Comparison of ENCODE assay signal across 10 cellular contexts in the genomic region with DNA sequence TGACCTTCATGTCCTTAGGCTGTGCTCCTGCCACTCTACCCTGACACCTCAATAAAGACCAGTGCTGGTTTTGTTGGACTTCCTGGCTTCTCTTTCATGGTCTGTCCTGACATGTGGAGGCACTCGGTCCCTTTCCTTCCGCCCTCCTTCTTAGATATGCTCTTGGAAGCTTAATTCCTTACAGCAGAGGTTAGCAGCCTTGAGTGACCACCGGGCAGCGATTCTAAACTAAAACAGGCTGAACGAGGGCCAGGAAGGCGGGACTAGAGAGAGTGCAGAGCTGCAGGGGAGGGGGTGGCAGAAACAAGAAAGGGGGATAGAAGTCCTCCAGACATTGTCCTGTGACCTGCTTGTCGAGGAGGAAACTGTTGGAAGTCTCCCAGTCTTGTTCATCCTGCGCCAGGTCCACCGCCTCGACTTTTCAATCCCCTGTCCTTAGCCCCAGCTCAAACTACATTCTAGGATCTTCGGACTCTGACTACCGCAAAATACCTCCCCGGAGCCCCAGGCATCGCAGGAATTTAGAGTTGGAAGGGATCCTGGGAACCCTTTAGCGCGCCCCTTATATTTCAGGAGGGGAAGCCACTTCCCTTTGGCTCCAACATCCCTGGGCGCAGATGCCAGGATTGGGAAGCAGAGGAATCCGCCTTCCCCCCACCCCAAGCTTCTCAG. TPM values are rescaled to one million over a fixed set of nuclear protein-coding genes. Genes with fewer than 3 reads are reported as not detected.
DNase-seq lines count a peak whose midpoint lies in the region; ATAC-seq, FAIRE-seq and TF ChIP-seq lines count a peak whose summit lies in the region.
"Had no signal": no experiment of that assay in that cellular context is flagged by ENCODE, and none has a peak within 500 bp of the region (broad histone marks: within the 10 kb centered on the region; RNA-seq: fewer than 3 reads in every experiment).

No MANE protein-coding gene starts in this region.

- no peak for DNase-seq in activated CD4-positive, alpha-beta T cell treated with anti-CD3 and anti-CD28 coated beads, Interleukin-2, amount 10 ng/mL, durations not matched to agents 24 days and 14 days
- no peak for DNase-seq in activated CD4-positive, alpha-beta T cell treated with anti-CD3 and anti-CD28 coated beads, Interleukin-2, amount 50 U/mL, for 1 hour
- no peak for DNase-seq in K562 (ENCODE audit: extremely low read depth in 1 of 4, low spot score in 3 of 4)
- peak; percentile 18 for DNase-seq in mesendoderm
- DNase-seq in thoracic aorta (ENCODE audit: low spot score) = no peak
- no peak for DNase-seq in NCI-H2107 treated with DMSO at 0.1 percent for 48 hours (lab: John Stamatoyannopoulos, UW; ENCODE audit: unreplicated experiment)
- DNase-seq in left colon = no peak

- H3K4ac ChIP-seq in mesendoderm (ENCODE audit: low read depth, low read length) = no peak overlapping the region

- POLR2A ChIA-PET in K562 (lab: Yijun Ruan, JAX) = interaction anchor here (0.7 to 2.2 kb wide), 3 partner anchors 11 to 65 kb away, joined by 3 to 9 read pairs (median 3); partner anchors contain the start of gene RUSF1

- no peaks in the 10 kb centered on the region for H3K9me1 ChIP-seq in K562 (ENCODE audit: control insufficient read depth, insufficient read depth, low read length)

- H3K4me3 Mint-ChIP-seq in activated CD4-positive, alpha-beta T cell treated with anti-CD3 and anti-CD28 coated beads, Interleukin-2, amount 10 ng/mL, durations not matched to agents 24 days and 14 days = peak overlapping the region; percentile 39

- H3K23ac ChIP-seq in mesendoderm (ENCODE audit: low read length) = no peak overlapping the region

- H3K79me1 ChIP-seq in mesendoderm (ENCODE audit: low read length) = no peaks in the 10 kb centered on the region

- H4K8ac ChIP-seq in mesendoderm (ENCODE audit: low read depth, low read length) = no peak overlapping the region

- H3K27me3 ChIP-seq in K562 (ENCODE audit: control insufficient read depth in 2 of 2, insufficient read depth in 2 of 2, low read length in 2 of 2) (no peaks in the 10 kb centered on the region), mesendoderm (ENCODE audit: insufficient read depth, low read length, poor library complexity) (peaks cover 11% of the 10 kb centered on the region), thoracic aorta (replicated peaks; ENCODE audit: insufficient read depth) (no peaks in the 10 kb centered on the region)

- H3K27ac ChIP-seq in K562 (ENCODE audit: extremely low read depth, low read depth, low read length) (peak overlapping the region; percentile 44), mesendoderm (ENCODE audit: low read depth, low read length) (no peak overlapping the region), thoracic aorta (no peak overlapping the region)

- H2BK5ac ChIP-seq in mesendoderm (ENCODE audit: low read length) = no peak overlapping the region

- intact Hi-C loops in activated CD4-positive, alpha-beta T cell treated with anti-CD3 and anti-CD28 coated beads, Interleukin-2, amount 10 ng/mL, durations not matched to agents 24 days and 14 days (cut with micrococcal nuclease) = no loop called here
- intact Hi-C loops in K562 (cut with micrococcal nuclease) = no loop called here
- intact Hi-C loops in left colon (cut with DNase I, micrococcal nuclease) = no loop called here

- peak overlapping the region; percentile 79 for H2AFZ ChIP-seq in K562 (ENCODE audit: low read depth, low read length)

- no peak overlapping the region for H3K18ac ChIP-seq in mesendoderm (ENCODE audit: low read length)

- H3K9ac ChIP-seq in K562 (ENCODE audit: insufficient read depth in 1 of 2, low read depth in 2 of 2, low read length in 2 of 2) = peak overlapping the region; percentile 32 to 63; a peak in 3 of 4 replicates
- H3K9ac ChIP-seq in mesendoderm (ENCODE audit: low read length) = peak overlapping the region; percentile 44

- BruUV-seq in K562 (replicated peaks; lab: Mats Ljungman, UMichigan) = TSS peak; percentile 65

- peaks cover 22% of the 10 kb centered on the region for H3K27me3 Mint-ChIP-seq in activated CD4-positive, alpha-beta T cell treated with anti-CD3 and anti-CD28 coated beads, Interleukin-2, amount 10 ng/mL, durations not matched to agents 24 days and 14 days

- no peak for TF ChIP-seq EP300 in K562 (IDR thresholded peaks at IDR 0.05; ENCODE audit: low read length)

- H3K4me3 ChIP-seq in K562 = peak overlapping the region; percentile 28; the same call in 1 of the 2 replicates
- H3K4me3 ChIP-seq in mesendoderm (ENCODE audit: low read length) = peak overlapping the region; percentile 24
- H3K4me3 ChIP-seq in thoracic aorta = peak overlapping the region; percentile 69

- H3K9me3 ChIP-seq in K562 (replicated peaks; ENCODE audit: control insufficient read depth, insufficient read depth, low read depth, low read length) (0 out of 2 replicates have a peak, but pooled peaks cover 1% of the 10 kb centered on the region), thoracic aorta (no peaks in the 10 kb centered on the region)

- H3K36me3 Mint-ChIP-seq in activated CD4-positive, alpha-beta T cell treated with anti-CD3 and anti-CD28 coated beads, Interleukin-2, amount 10 ng/mL, durations not matched to agents 24 days and 14 days (ENCODE audit: low read depth) = no peaks in the 10 kb centered on the region

- CTCF ChIA-PET in K562 (lab: Yijun Ruan, JAX; ENCODE audit: low intra/inter-chr PET ratio) = no interaction called here

- H3K56ac ChIP-seq in mesendoderm (ENCODE audit: low read length) = peak overlapping the region; percentile 67

- TF ChIP-seq CTCF in K562 (IDR thresholded peaks at IDR 0.05 in 2 of 3, conservative IDR thresholded peaks at IDR 0.05 in 1 of 3; ENCODE audit: insufficient read depth in 2 of 3, low read depth in 1 of 3, low read length in 3 of 3) (no peak), thoracic aorta (IDR thresholded peaks at IDR 0.05) (no peak)

- no peaks in the 10 kb centered on the region for H3K9me3 Mint-ChIP-seq in activated CD4-positive, alpha-beta T cell treated with anti-CD3 and anti-CD28 coated beads, Interleukin-2, amount 10 ng/mL, durations not matched to agents 24 days and 14 days

- H2BK120ac ChIP-seq in mesendoderm (ENCODE audit: low read depth, low read length) = no peak overlapping the region

- 68% methylated on average over 18 of the region's 18 CpGs for WGBS in K562 (ENCODE audit: insufficient coverage, low coverage, missing lambda C conversion rate)
- no CpG with 5 or more reads among the region's 18 CpGs for WGBS in mesendoderm (ENCODE audit: extremely low coverage, insufficient coverage, low lambda C conversion rate)

- no peaks in the 10 kb centered on the region for H3K79me2 ChIP-seq in K562 (ENCODE audit: control insufficient read depth, insufficient read depth, low read length)
- no peaks in the 10 kb centered on the region for H3K79me2 ChIP-seq in mesendoderm (ENCODE audit: control insufficient read depth, insufficient read depth, low read length)

- H3K36me3 ChIP-seq in K562 (ENCODE audit: control insufficient read depth, insufficient read depth, low read length) = no peaks in the 10 kb centered on the region
- H3K36me3 ChIP-seq in mesendoderm (ENCODE audit: control insufficient read depth, insufficient read depth, low read length) = no peaks in the 10 kb centered on the region
- no peaks in the 10 kb centered on the region for H3K36me3 ChIP-seq in thoracic aorta

- H4K5ac ChIP-seq in mesendoderm (ENCODE audit: low read length) = no peak overlapping the region

- TF ChIP-seq POLR2A in K562 (conservative IDR thresholded peaks at IDR 0.05) = no peak

- H2AK5ac ChIP-seq in mesendoderm (ENCODE audit: low read length) = no peak overlapping the region

- in situ Hi-C loops in K562 (cut with MboI) = no loop called here

- no peak overlapping the region for H2BK15ac ChIP-seq in mesendoderm (replicated peaks; ENCODE audit: low read depth)

- H3K4me1 ChIP-seq in K562 (replicated peaks in 1 of 2; ENCODE audit: control insufficient read depth in 2 of 2, insufficient read depth in 2 of 2, low read length in 2 of 2) = peaks cover 26% of the 10 kb centered on the region in 2 experiments; a peak in 4 of 5 replicates
- H3K4me1 ChIP-seq in mesendoderm (ENCODE audit: control insufficient read depth, low read depth, low read length) = no peaks in the 10 kb centered on the region
- H3K4me1 ChIP-seq in thoracic aorta (ENCODE audit: control insufficient read depth in 1 of 2, low read depth in 2 of 2) = peaks cover 0 to 5% of the 10 kb centered on the region in 2 donors

- FAIRE-seq in K562 (lab: Jason Lieb, UNC) = no peak

- no peak for TF ChIP-seq RAD21 in K562 (CRISPR knock-in tag; conservative IDR thresholded peaks at IDR 0.05 in 1 of 2, IDR thresholded peaks at IDR 0.05 in 1 of 2)

- H3K4me1 Mint-ChIP-seq in activated CD4-positive, alpha-beta T cell treated with anti-CD3 and anti-CD28 coated beads, Interleukin-2, amount 10 ng/mL, durations not matched to agents 24 days and 14 days = peaks cover 2% of the 10 kb centered on the region

- H3K4me2 ChIP-seq in K562 (ENCODE audit: insufficient read depth, low read length) (peak overlapping the region; percentile 74), mesendoderm (ENCODE audit: low read length) (peak overlapping the region; percentile 70)

- no peak overlapping the region for H3K27ac Mint-ChIP-seq in activated CD4-positive, alpha-beta T cell treated with anti-CD3 and anti-CD28 coated beads, Interleukin-2, amount 10 ng/mL, durations not matched to agents 24 days and 14 days

- H4K20me1 ChIP-seq in K562 (replicated peaks; ENCODE audit: control insufficient read depth, insufficient read depth, low read length) = no peaks in the 10 kb centered on the region

- ATAC-seq in K562 = peak; percentile 27
- ATAC-seq in thoracic aorta (ENCODE audit: insufficient number of reproducible peaks, low FRiP score, low read depth) = no peak
- no peak for ATAC-seq in left colon
- ATAC-seq in GM21515 (IDR thresholded peaks at IDR 0.05; ENCODE audit: unreplicated experiment) = no peak

RNA-seq across cellular contexts. Expression of gene AHSP, which starts 1.2 kb away (rescaled TPM):
- not detected in 2 replicates for total RNA-seq in activated CD4-positive, alpha-beta T cell treated with anti-CD3 and anti-CD28 coated beads, Interleukin-2, amount 10 ng/mL, durations not matched to agents 24 days and 14 days
- 1.1 TPM in 1 of 2 replicates, not detected in the other for total RNA-seq in K562 (2011; cell fraction: chromatin; rRNA removed; ENCODE audit: low replicate concordance)
- total RNA-seq in K562 (2011; cell fraction: nucleolus; rRNA removed) = 3.0 and 3.4 TPM in 2 replicates
- total RNA-seq in K562 (2011; cell fraction: nucleoplasm; rRNA removed) = 5.1 TPM in 1 of 2 replicates, not detected in the other
- total RNA-seq in K562 (2014; rRNA removed) (23.3 and 25.8 TPM in 2 replicates), K562 (2014; rRNA removed; fragmentation: Illumina TruSeq; extraction: Trizol) (18.1 and 21.6 TPM in 2 replicates), K562 (2015; rRNA removed; fragmentation: Illumina TruSeq; extraction: Trizol) (12.0 and 13.0 TPM in 2 replicates), K562 (2021) (21.3 TPM in 2 replicates), thoracic aorta (not detected), left colon (not detected)
- polyA plus RNA-seq in K562 (2011; rRNA removed) (6.1 and 6.6 TPM in 2 replicates), K562 (2014; fragmentation: Illumina TruSeq; extraction: Trizol) (23.3 and 45.7 TPM in 2 replicates), K562 (2014; fragmentation: Nextera tagmentation; extraction: Ambion mirVana) (10 to 100 TPM; 82.9 to 99.1 TPM), K562 (2014; rRNA removed) (29.6 and 30.7 TPM in 2 replicates)
- polyA plus RNA-seq in K562 (2011; cell fraction: cytosol; rRNA removed) = 5.8 and 8.3 TPM in 2 replicates
- polyA plus RNA-seq in K562 (2011; cell fraction: nucleus; rRNA removed) = 0.88 and 2.4 TPM in 2 replicates
- polyA plus RNA-seq in K562 (2012) = 20.2 and 30.0 TPM in 2 replicates
- polyA minus RNA-seq in K562 (2011; rRNA and poly(A)+ RNA removed) = 2.7 TPM in 1 of 2 replicates, not detected in the other
- not detected in 2 replicates for polyA minus RNA-seq in K562 (2011; cell fraction: cytosol; rRNA and poly(A)+ RNA removed)
- polyA minus RNA-seq in K562 (2011; cell fraction: nucleus; rRNA and poly(A)+ RNA removed) = not detected in 2 replicates
- 1.5 TPM for polyA plus RNA-seq in mesendoderm (2013, experiment 1 of 2)
- 1.3 TPM for polyA plus RNA-seq in mesendoderm (2013, experiment 2 of 2)
- total RNA-seq: A172, mucosa of gallbladder had no signal

RNA-seq across cellular contexts. Expression of gene RUSF1, which starts 20.7 kb away (rescaled TPM):
- total RNA-seq in activated CD4-positive, alpha-beta T cell treated with anti-CD3 and anti-CD28 coated beads, Interleukin-2, amount 10 ng/mL, durations not matched to agents 24 days and 14 days = 40.9 and 41.1 TPM in 2 replicates
- total RNA-seq in K562 (2011; cell fraction: chromatin; rRNA removed; ENCODE audit: low replicate concordance) = 95.6 and 204 TPM in 2 replicates
- 127 and 145 TPM in 2 replicates for total RNA-seq in K562 (2011; cell fraction: nucleolus; rRNA removed)
- total RNA-seq in K562 (2011; cell fraction: nucleoplasm; rRNA removed) = 113 and 120 TPM in 2 replicates
- total RNA-seq in K562 (2014; rRNA removed) = 27.6 and 35.1 TPM in 2 replicates
- total RNA-seq in K562 (2014; rRNA removed; fragmentation: Illumina TruSeq; extraction: Trizol) = 15.8 and 17.8 TPM in 2 replicates
- total RNA-seq in K562 (2015; rRNA removed; fragmentation: Illumina TruSeq; extraction: Trizol) = 22.9 and 23.4 TPM in 2 replicates
- total RNA-seq in K562 (2021) = 44.1 and 49.8 TPM in 2 replicates
- 46.7 and 74.1 TPM in 2 replicates for polyA plus RNA-seq in K562 (2011; rRNA removed)
- 66.4 and 70.6 TPM in 2 replicates for polyA plus RNA-seq in K562 (2011; cell fraction: cytosol; rRNA removed)
- 343 and 373 TPM in 2 replicates for polyA plus RNA-seq in K562 (2011; cell fraction: nucleus; rRNA removed)
- 40.1 and 104 TPM in 2 replicates for polyA plus RNA-seq in K562 (2012)
- polyA plus RNA-seq in K562 (2014; fragmentation: Illumina TruSeq; extraction: Trizol) = 43.2 and 54.4 TPM in 2 replicates
- polyA plus RNA-seq in K562 (2014; fragmentation: Nextera tagmentation; extraction: Ambion mirVana) = under 1 TPM; 0.80 to 0.89 TPM
- 52.8 and 54.4 TPM in 2 replicates for polyA plus RNA-seq in K562 (2014; rRNA removed)
- polyA minus RNA-seq in K562 (2011; rRNA and poly(A)+ RNA removed) = 35.6 and 38.8 TPM in 2 replicates
- 36.8 and 41.0 TPM in 2 replicates for polyA minus RNA-seq in K562 (2011; cell fraction: cytosol; rRNA and poly(A)+ RNA removed)
- polyA minus RNA-seq in K562 (2011; cell fraction: nucleus; rRNA and poly(A)+ RNA removed) = 50.6 and 81.8 TPM in 2 replicates
- 12.4 TPM for polyA plus RNA-seq in mesendoderm (2013, experiment 1 of 2)
- polyA plus RNA-seq in mesendoderm (2013, experiment 2 of 2) = 12.2 TPM
- 10 to 100 TPM; 67.9 to 74.2 TPM for total RNA-seq in thoracic aorta
- 10 to 100 TPM; 56.5 to 65.4 TPM for total RNA-seq in left colon

RNA-seq across cellular contexts. Expression of gene SLC5A2, which starts 45.9 kb away (rescaled TPM):
- total RNA-seq in activated CD4-positive, alpha-beta T cell treated with anti-CD3 and anti-CD28 coated beads, Interleukin-2, amount 10 ng/mL, durations not matched to agents 24 days and 14 days = not detected in 2 replicates
- total RNA-seq in K562 (2011; cell fraction: chromatin; rRNA removed; ENCODE audit: low replicate concordance) = not detected in 2 replicates
- total RNA-seq in K562 (2011; cell fraction: nucleolus; rRNA removed) = not detected in 2 replicates
- not detected in 2 replicates for total RNA-seq in K562 (2011; cell fraction: nucleoplasm; rRNA removed)
- total RNA-seq in K562 (2014; rRNA removed) (not detected in 2 replicates), K562 (2014; rRNA removed; fragmentation: Illumina TruSeq; extraction: Trizol) (not detected in 2 replicates), K562 (2015; rRNA removed; fragmentation: Illumina TruSeq; extraction: Trizol) (not detected in 2 replicates), K562 (2021) (0.07 TPM in 1 of 2 replicates, not detected in the other), thoracic aorta (under 1 TPM in 1 of 2 donors, not detected in 1; 0.85 TPM), left colon (under 1 TPM; 0.28 to 0.79 TPM)
- polyA plus RNA-seq in K562 (2011; rRNA removed) (not detected in 2 replicates), K562 (2014; fragmentation: Illumina TruSeq; extraction: Trizol) (not detected in 2 replicates), K562 (2014; fragmentation: Nextera tagmentation; extraction: Ambion mirVana) (1 to 10 TPM; 2.2 to 2.7 TPM), K562 (2014; rRNA removed) (not detected in 2 replicates)
- 0.03 TPM in 1 of 2 replicates, not detected in the other for polyA plus RNA-seq in K562 (2011; cell fraction: cytosol; rRNA removed)
- not detected in 2 replicates for polyA plus RNA-seq in K562 (2011; cell fraction: nucleus; rRNA removed)
- 0.56 and 2.4 TPM in 2 replicates for polyA plus RNA-seq in K562 (2012)
- not detected in 2 replicates for polyA minus RNA-seq in K562 (2011; rRNA and poly(A)+ RNA removed)
- not detected in 2 replicates for polyA minus RNA-seq in K562 (2011; cell fraction: cytosol; rRNA and poly(A)+ RNA removed)
- polyA minus RNA-seq in K562 (2011; cell fraction: nucleus; rRNA and poly(A)+ RNA removed) = not detected in 2 replicates
- 0.01 TPM for polyA plus RNA-seq in mesendoderm (2013, experiment 1 of 2)
- not detected for polyA plus RNA-seq in mesendoderm (2013, experiment 2 of 2)
- total RNA-seq: A172 had no signal

RNA-seq across cellular contexts. Expression of gene TGFB1I1, which starts 56.9 kb away (rescaled TPM):
- total RNA-seq in activated CD4-positive, alpha-beta T cell treated with anti-CD3 and anti-CD28 coated beads, Interleukin-2, amount 10 ng/mL, durations not matched to agents 24 days and 14 days = 0.49 and 1.5 TPM in 2 replicates
- 0.44 and 0.81 TPM in 2 replicates for total RNA-seq in K562 (2011; cell fraction: chromatin; rRNA removed; ENCODE audit: low replicate concordance)
- total RNA-seq in K562 (2011; cell fraction: nucleolus; rRNA removed) = 1.2 and 1.4 TPM in 2 replicates
- total RNA-seq in K562 (2011; cell fraction: nucleoplasm; rRNA removed) = 0.73 and 0.92 TPM in 2 replicates
- 0.53 and 0.91 TPM in 2 replicates for total RNA-seq in K562 (2014; rRNA removed)
- total RNA-seq in K562 (2014; rRNA removed; fragmentation: Illumina TruSeq; extraction: Trizol) = 0.11 and 0.29 TPM in 2 replicates
- 0.25 and 0.26 TPM in 2 replicates for total RNA-seq in K562 (2015; rRNA removed; fragmentation: Illumina TruSeq; extraction: Trizol)
- 0.64 and 0.85 TPM in 2 replicates for total RNA-seq in K562 (2021)
- polyA plus RNA-seq in K562 (2011; rRNA removed) = 0.04 and 0.08 TPM in 2 replicates
- 0.25 and 0.67 TPM in 2 replicates for polyA plus RNA-seq in K562 (2011; cell fraction: cytosol; rRNA removed)
- 0.22 and 0.28 TPM in 2 replicates for polyA plus RNA-seq in K562 (2011; cell fraction: nucleus; rRNA removed)
- 0.72 and 1.9 TPM in 2 replicates for polyA plus RNA-seq in K562 (2012)
- polyA plus RNA-seq in K562 (2014; fragmentation: Illumina TruSeq; extraction: Trizol) = 0.62 and 0.73 TPM in 2 replicates
- polyA plus RNA-seq in K562 (2014; fragmentation: Nextera tagmentation; extraction: Ambion mirVana) = under 1 TPM; 0.06 TPM
- 0.19 and 0.54 TPM in 2 replicates for polyA plus RNA-seq in K562 (2014; rRNA removed)
- not detected in 2 replicates for polyA minus RNA-seq in K562 (2011; rRNA and poly(A)+ RNA removed)
- polyA minus RNA-seq in K562 (2011; cell fraction: cytosol; rRNA and poly(A)+ RNA removed) = 1.4 TPM in 1 of 2 replicates, not detected in the other
- 0.22 TPM in 1 of 2 replicates, not detected in the other for polyA minus RNA-seq in K562 (2011; cell fraction: nucleus; rRNA and poly(A)+ RNA removed)
- 4.1 TPM for polyA plus RNA-seq in mesendoderm (2013, experiment 1 of 2)
- polyA plus RNA-seq in mesendoderm (2013, experiment 2 of 2) = 4.7 TPM
- 100 to 1,000 TPM; 192 to 231 TPM for total RNA-seq in thoracic aorta
- 10 to 100 TPM in 1 of 2 donors, 1 to 10 TPM in 1; 7.4 to 42.8 TPM for total RNA-seq in left colon
